ENCODE assay signal across 8 cellular contexts in genomic region chr12:48925218-48925871, GRCh38. TPM values are rescaled to one million over a fixed set of nuclear protein-coding genes. Genes with fewer than 3 reads are reported as not detected.
A peak's percentile ranks its signal among the peaks of the same experiment; 100 is the strongest.
DNase-seq lines count a peak whose midpoint lies in the region; TF ChIP-seq lines count a peak whose summit lies in the region.

FKBP11 (minus strand) TSS chr12:48925492; CDS start chr12:48925428, 64 bp downstream.

- H3K27ac ChIP-seq in neural progenitor cell (no peak within 1 kb of the TSS), testis (no peak within 1 kb of the TSS)

- H3K36me3 ChIP-seq in H7 (replicated peaks; ENCODE audit: control insufficient read depth, insufficient read depth, low read length): peaks cover 7% of the 10 kb centered on the region
- H3K36me3 ChIP-seq in neural progenitor cell: peaks cover 5% of the 10 kb centered on the region
- H3K36me3 ChIP-seq in testis (ENCODE audit: low read depth, missing control alignments): no peaks in the 10 kb centered on the region

- peaks cover 53% of the 10 kb centered on the region for H4K20me1 ChIP-seq in neural progenitor cell (ENCODE audit: low read depth)

- H3K4me1 ChIP-seq in neural progenitor cell (no peaks in the 10 kb centered on the region), testis (peaks cover 14% of the 10 kb centered on the region)

- no peak within 1 kb of the TSS for H3K4me3 Mint-ChIP-seq in neural progenitor cell

- no peaks in the 10 kb centered on the region for H3K4me1 Mint-ChIP-seq in neural progenitor cell

- peaks cover 22% of the 10 kb centered on the region for H3F3A ChIP-seq in neural progenitor cell (ENCODE audit: low read depth)

- no peaks in the 10 kb centered on the region for H3K79me2 ChIP-seq in neural progenitor cell (ENCODE audit: low read depth)

- no peaks in the 10 kb centered on the region for H3K27me3 Mint-ChIP-seq in neural progenitor cell (ENCODE audit: insufficient read depth, low read depth)

- peak within 1 kb of the TSS; percentile 71 for H3K4me3 ChIP-seq in H7 (ENCODE audit: insufficient read depth, low read depth, low read length)
- H3K4me3 ChIP-seq in fibroblast of pulmonary artery (replicated peaks; ENCODE audit: low read depth, low read length): peak within 1 kb of the TSS; percentile 77
- H3K4me3 ChIP-seq in neural progenitor cell: peak within 1 kb of the TSS; percentile 60
- H3K4me3 ChIP-seq in testis: peak within 1 kb of the TSS; percentile 72 to 75

- H3K9me3 ChIP-seq in neural progenitor cell (ENCODE audit: low read depth): no peaks in the 10 kb centered on the region
- no peaks in the 10 kb centered on the region for H3K9me3 ChIP-seq in testis

- no peak within 1 kb of the TSS for H3K9ac ChIP-seq in neural progenitor cell

- H3K9me3 Mint-ChIP-seq in neural progenitor cell: no peaks in the 10 kb centered on the region

- H3K27me3 ChIP-seq in H7 (ENCODE audit: control insufficient read depth, insufficient read depth, low read length) (no peaks in the 10 kb centered on the region), neural progenitor cell (no peaks in the 10 kb centered on the region), testis (no peaks in the 10 kb centered on the region)

- H3K27ac Mint-ChIP-seq in neural progenitor cell: peak within 1 kb of the TSS; percentile 42

- 9% methylated on average over 27 of the region's 39 CpGs; no CpG with 5 or more reads in 1 of the 2 donors for WGBS in testis, 2 donors

- TF ChIP-seq POLR2A in testis (IDR thresholded peaks at IDR 0.05): no peak

- DNase-seq in EL (peak; percentile 75), H7 (peak; percentile 90), NCI-H2171 treated with DMSO at 0.1 percent for 48 hours (lab: John Stamatoyannopoulos, UW) (peak; percentile 52), fibroblast of pulmonary artery (ENCODE audit: low read depth) (peak; percentile 57), neural progenitor cell (ENCODE audit: low spot score) (peak; percentile 60), testis (peak; percentile 50), superior temporal gyrus (ENCODE audit: extremely low spot score) (no peak)
- peak; percentile 82 to 86 for DNase-seq in activated T-cell treated with anti-CD3 and anti-CD28 coated beads, Interleukin-2, amount 50 U/mL, for 48 hours

- no peak for TF ChIP-seq CTCF in fibroblast of pulmonary artery (IDR thresholded peaks at IDR 0.05; ENCODE audit: low read length, missing control alignments)
- TF ChIP-seq CTCF in neural progenitor cell (IDR thresholded peaks at IDR 0.05): no peak
- TF ChIP-seq CTCF in testis (IDR thresholded peaks at IDR 0.05): no peak

- peak within 1 kb of the TSS; percentile 12 for H2AFZ ChIP-seq in neural progenitor cell (replicated peaks)

- intact Hi-C loops in testis (cut with DNase I; ENCODE audit: low total_unique reads): no loop called here

- peaks cover 48% of the 10 kb centered on the region for H3K36me3 Mint-ChIP-seq in neural progenitor cell

- peak within 1 kb of the TSS; percentile 94 for H3K4me2 ChIP-seq in neural progenitor cell

RNA-seq across cellular contexts. Expression of gene FKBP11, which starts in this region (rescaled TPM):
- 10.8 and 16.5 TPM in 2 replicates for total RNA-seq in H7 (2014; rRNA removed; shearing (Covaris generic))
- total RNA-seq in neural progenitor cell (ENCODE audit: low replicate concordance): 12.6 and 18.2 TPM in 2 replicates
- 10 to 100 TPM; 13.4 to 22.4 TPM for total RNA-seq in testis
- 16.4 TPM for polyA plus RNA-seq in testis (ENCODE audit: insufficient read depth, low read depth, low replicate concordance)
